Comparison of ENCODE assay signal across 11 cellular contexts in the genomic region with DNA sequence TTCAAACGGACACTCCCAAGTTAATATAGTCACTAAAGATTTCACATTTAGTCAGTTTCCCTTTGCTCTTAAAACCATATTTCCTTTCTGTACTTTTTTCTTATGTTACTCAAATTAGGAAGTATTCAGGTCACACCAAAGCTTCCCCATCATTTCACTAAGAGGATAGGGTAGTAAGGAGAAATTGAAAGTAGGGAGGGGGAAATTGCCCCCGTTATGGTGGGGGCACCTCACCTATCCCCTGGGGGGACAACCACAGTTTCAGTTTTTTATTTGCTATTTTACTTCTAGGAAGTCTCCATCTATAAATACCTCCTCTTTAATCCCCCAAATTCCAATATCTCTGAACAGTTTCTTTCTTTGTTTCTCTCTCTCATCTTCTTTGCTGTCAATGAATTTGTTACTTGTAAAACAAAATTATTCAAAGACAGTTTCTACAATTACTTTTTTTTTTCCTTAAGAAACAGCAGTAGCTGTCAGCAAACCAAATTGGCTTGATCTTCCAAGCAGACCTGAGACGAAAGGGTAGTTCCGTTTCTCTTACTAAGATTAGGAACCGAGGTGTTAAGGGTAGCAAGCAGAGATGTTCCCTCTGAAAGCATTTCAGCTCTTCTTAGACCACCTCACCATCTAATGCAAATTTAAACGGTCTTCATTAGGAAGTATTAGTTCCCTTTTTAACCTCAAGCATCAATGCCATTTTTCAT.
DNase-seq lines count a peak whose midpoint lies in the region; ATAC-seq and TF ChIP-seq lines count a peak whose summit lies in the region.
"Had no signal": no experiment of that assay in that cellular context is flagged by ENCODE, and none has a peak within 500 bp of the region (broad histone marks: within the 10 kb centered on the region; RNA-seq: fewer than 3 reads in every experiment).

No MANE protein-coding gene starts in this region.

- no peak overlapping the region for H3K27ac ChIP-seq in CD8-positive, alpha-beta memory T cell (ENCODE audit: low read depth, low read length)
- H3K27ac ChIP-seq: VCaP had no signal

- no peaks in the 10 kb centered on the region for H3K36me3 ChIP-seq in CD8-positive, alpha-beta memory T cell (ENCODE audit: insufficient read depth, low read length)

- peaks cover 45 to 55% (median 48%) of the 10 kb centered on the region in 3 donors for H3K4me1 Mint-ChIP-seq in CD8-positive, alpha-beta memory T cell

- H3K9me3 ChIP-seq in CD8-positive, alpha-beta memory T cell (ENCODE audit: low read length), result no peaks in the 10 kb centered on the region

- no peak for DNase-seq in CD8-positive, alpha-beta memory T cell
- DNase-seq in foreskin melanocyte (no peak), LoVo (ENCODE audit: low spot score) (no peak), NCI-H1436 treated with DMSO at 0.1 percent for 48 hours (lab: John Stamatoyannopoulos, UW) (no peak), erythroblast (lab: John Stamatoyannopoulos, UW) (no peak)
- DNase-seq: stimulated activated CD4-positive, alpha-beta T cell treated with anti-CD3 and anti-CD28 coated beads, Interleukin-15, amount 100 ng/mL, for 24 hours had no signal

- peaks cover 0 to 4% (median 2%) of the 10 kb centered on the region in 3 donors for H3K36me3 Mint-ChIP-seq in CD8-positive, alpha-beta memory T cell

- H3K9me3 Mint-ChIP-seq in CD8-positive, alpha-beta memory T cell, result no peaks in the 10 kb centered on the region
- H3K9me3 Mint-ChIP-seq: activated naive CD4-positive, alpha-beta T cell treated with anti-CD3 and anti-CD28 coated beads, Interleukin-2, amount 50 U/mL, for 72 hours had no signal

- H3K27me3 ChIP-seq in CD8-positive, alpha-beta memory T cell (ENCODE audit: insufficient read depth, low read length, poor library complexity, severe bottlenecking), result no peaks in the 10 kb centered on the region

- H3K4me3 Mint-ChIP-seq in CD8-positive, alpha-beta memory T cell, result peak overlapping the region in 6 of 7 donors; percentile 42 to 81 (median 68)

- ATAC-seq in GM19035 (IDR thresholded peaks at IDR 0.05; ENCODE audit: unreplicated experiment) (peak; percentile 86), HG02623 (IDR thresholded peaks at IDR 0.05; ENCODE audit: unreplicated experiment) (peak; percentile 87), HG03457 (IDR thresholded peaks at IDR 0.05; ENCODE audit: unreplicated experiment) (peak; percentile 84)

- TF ChIP-seq POLR2A in erythroblast (IDR thresholded peaks at IDR 0.05; ENCODE audit: low read length), result no peak

- POLR2A ChIA-PET in CD8-positive, alpha-beta memory T cell (lab: Charles Lee), result no interaction called here

- peak overlapping the region in 2 of 8 donors; percentile 27 to 82 for H3K27ac Mint-ChIP-seq in CD8-positive, alpha-beta memory T cell
- H3K27ac Mint-ChIP-seq: activated naive CD4-positive, alpha-beta T cell treated with anti-CD3 and anti-CD28 coated beads, Interleukin-2, amount 50 U/mL, for 72 hours had no signal

- H3K4me3 ChIP-seq in CD8-positive, alpha-beta memory T cell (ENCODE audit: low read length), result no peak overlapping the region

- peaks cover 37% of the 10 kb centered on the region for H3K4me1 ChIP-seq in CD8-positive, alpha-beta memory T cell (ENCODE audit: insufficient read depth, low read length)

- peaks cover 0 to 2% of the 10 kb centered on the region in 2 donors for H3K27me3 Mint-ChIP-seq in CD8-positive, alpha-beta memory T cell

- CTCF ChIA-PET in CD8-positive, alpha-beta memory T cell (lab: Charles Lee), result interaction anchor here (1.4 to 1.6 kb wide), 2 partner anchors 11 to 193 kb away, joined by 3 to 4 read pairs; no protein-coding TSS in a partner anchor
